In genomic region chr6:145866449-145867401, GRCh38 we compare ENCODE assay signal across 7 cellular contexts. TPM values are rescaled to one million over a fixed set of nuclear protein-coding genes. Genes with fewer than 3 reads are reported as not detected.
A peak's percentile ranks its signal among the peaks of the same experiment; 100 is the strongest.
DNase-seq lines count a peak whose midpoint lies in the region; ATAC-seq and TF ChIP-seq lines count a peak whose summit lies in the region.

No MANE protein-coding gene starts in this region.

- H3K36me3 ChIP-seq in mesendoderm (ENCODE audit: control insufficient read depth, insufficient read depth, low read length) (no peaks in the 10 kb centered on the region), left ventricle myocardium inferior (no peaks in the 10 kb centered on the region)

- no peak overlapping the region for H3K56ac ChIP-seq in mesendoderm (ENCODE audit: low read length)

- no peak overlapping the region for H3K18ac ChIP-seq in mesendoderm (ENCODE audit: low read length)

- no peaks in the 10 kb centered on the region for H3K9me3 ChIP-seq in left ventricle myocardium inferior (replicated peaks)

- no CpG with 5 or more reads among the region's 4 CpGs for WGBS in mesendoderm (ENCODE audit: extremely low coverage, insufficient coverage, low lambda C conversion rate)

- no peak overlapping the region for H3K9ac ChIP-seq in mesendoderm (ENCODE audit: low read length)

- intact Hi-C loops in left ventricle myocardium inferior (cut with micrococcal nuclease): no loop called here

- H4K8ac ChIP-seq in mesendoderm (ENCODE audit: low read depth, low read length): no peak overlapping the region

- TF ChIP-seq CTCF in left ventricle myocardium inferior (IDR thresholded peaks at IDR 0.05; ENCODE audit: borderline replicate concordance): no peak

- no peak overlapping the region for H2BK5ac ChIP-seq in mesendoderm (ENCODE audit: low read length)

- DNase-seq in mesendoderm (peak; percentile 11), NCI-H187 (lab: John Stamatoyannopoulos, UW) (no peak), left ventricle myocardium inferior (no peak), NCI-H345 treated with DMSO at 0.1 percent for 48 hours (lab: John Stamatoyannopoulos, UW; ENCODE audit: unreplicated experiment) (no peak)

- H3K79me1 ChIP-seq in mesendoderm (ENCODE audit: low read length): no peaks in the 10 kb centered on the region

- H3K23ac ChIP-seq in mesendoderm (ENCODE audit: low read length): no peak overlapping the region

- H3K4me2 ChIP-seq in mesendoderm (ENCODE audit: low read length): no peak overlapping the region

- no peaks in the 10 kb centered on the region for H3K79me2 ChIP-seq in mesendoderm (ENCODE audit: control insufficient read depth, insufficient read depth, low read length)

- no peak overlapping the region for H2BK120ac ChIP-seq in mesendoderm (ENCODE audit: low read depth, low read length)

- H3K4me1 ChIP-seq in mesendoderm (ENCODE audit: control insufficient read depth, low read depth, low read length) (no peaks in the 10 kb centered on the region), left ventricle myocardium inferior (peaks cover 19% of the 10 kb centered on the region)

- H2BK15ac ChIP-seq in mesendoderm (replicated peaks; ENCODE audit: low read depth): no peak overlapping the region

- H3K27ac ChIP-seq in mesendoderm (ENCODE audit: low read depth, low read length) (no peak overlapping the region), left ventricle myocardium inferior (replicated peaks) (no peak overlapping the region)

- H3K4me3 ChIP-seq in mesendoderm (ENCODE audit: low read length) (no peak overlapping the region), left ventricle myocardium inferior (no peak overlapping the region)

- no peak overlapping the region for H3K4ac ChIP-seq in mesendoderm (ENCODE audit: low read depth, low read length)

- H2AK5ac ChIP-seq in mesendoderm (ENCODE audit: low read length): no peak overlapping the region

- ATAC-seq in GM18867 (IDR thresholded peaks at IDR 0.05; ENCODE audit: unreplicated experiment): peak; percentile 74
- peak; percentile 60 for ATAC-seq in GM21723 (IDR thresholded peaks at IDR 0.05; ENCODE audit: unreplicated experiment)
- ATAC-seq in HG03575 (IDR thresholded peaks at IDR 0.05; ENCODE audit: extremely low read depth, insufficient number of reproducible peaks, low FRiP score, unreplicated experiment): peak; percentile 48

- H3K27me3 ChIP-seq in mesendoderm (ENCODE audit: insufficient read depth, low read length, poor library complexity): no peaks in the 10 kb centered on the region
- H3K27me3 ChIP-seq in left ventricle myocardium inferior (ENCODE audit: low read depth): no peaks in the 10 kb centered on the region

- H4K5ac ChIP-seq in mesendoderm (ENCODE audit: low read length): no peak overlapping the region

RNA-seq across cellular contexts. Expression of gene FBXO30, which starts 52.1 kb away (rescaled TPM):
- polyA plus RNA-seq in mesendoderm (2013, experiment 1 of 2): 8.4 TPM
- polyA plus RNA-seq in mesendoderm (2013, experiment 2 of 2): 8.3 TPM
- 16.7 TPM for total RNA-seq in left ventricle myocardium inferior
